9 cellular contexts compared by ENCODE assay signal in the genomic region with DNA sequence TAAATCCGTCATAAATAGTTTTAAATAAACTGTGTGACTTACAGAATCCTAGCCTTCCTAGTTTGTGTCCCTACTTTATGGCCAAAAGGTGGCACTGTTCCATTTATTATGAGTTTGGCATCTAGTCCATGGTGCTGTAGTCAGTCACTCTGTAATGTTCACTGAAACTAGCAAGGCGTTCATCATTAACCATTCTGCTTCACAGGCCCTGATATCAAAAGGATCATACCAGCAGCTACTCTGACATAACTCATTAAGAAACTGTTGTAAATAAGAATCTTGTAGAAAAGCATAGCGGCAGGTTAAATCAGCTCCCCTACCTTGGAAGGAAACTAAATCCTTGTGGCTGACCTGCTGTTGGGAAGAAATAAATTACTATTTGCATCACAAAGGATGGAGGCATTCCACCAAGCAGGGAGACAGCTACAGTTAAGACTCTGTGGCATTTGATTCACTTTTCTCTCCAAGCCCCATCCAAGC.
A peak's percentile ranks its signal among the peaks of the same experiment; 100 is the strongest.
DNase-seq lines count a peak whose midpoint lies in the region; TF ChIP-seq lines count a peak whose summit lies in the region.
"Had no signal": no experiment of that assay in that cellular context is flagged by ENCODE, and none has a peak within 500 bp of the region (broad histone marks: within the 10 kb centered on the region; RNA-seq: fewer than 3 reads in every experiment).

No MANE protein-coding gene starts in this region.

- H3K36me3 ChIP-seq in esophagus muscularis mucosa: no peaks in the 10 kb centered on the region

- H3K4me3 ChIP-seq in esophagus muscularis mucosa: no peak overlapping the region

- no peak overlapping the region for H3K4me3 Mint-ChIP-seq in HFFc6
- H3K4me3 Mint-ChIP-seq: naive thymus-derived CD4-positive, alpha-beta T cell had no signal

- H3K4me1 ChIP-seq in esophagus muscularis mucosa: peaks cover 0 to 5% (median 3%) of the 10 kb centered on the region in 4 donors

- in situ Hi-C loops in G401 (cut with HindIII; ENCODE audit: low sequenced_read_pairs): no loop called here

- H3K27ac Mint-ChIP-seq in HFFc6: no peak overlapping the region
- H3K27ac Mint-ChIP-seq: naive thymus-derived CD4-positive, alpha-beta T cell had no signal

- peak; percentile 49; the same call in 1 of the 2 replicates for TF ChIP-seq CTCF in HFFc6 (IDR thresholded peaks at IDR 0.05)
- peak; percentile 25 to 49 (median 48) for TF ChIP-seq CTCF in esophagus muscularis mucosa (IDR thresholded peaks at IDR 0.05)

- TF ChIP-seq EP300 in esophagus muscularis mucosa (IDR thresholded peaks at IDR 0.05): no peak

- H3K27me3 ChIP-seq in esophagus muscularis mucosa: no peaks in the 10 kb centered on the region

- TF ChIP-seq POLR2A in esophagus muscularis mucosa (IDR thresholded peaks at IDR 0.05; ENCODE audit: low read depth): no peak

- DNase-seq in G401 (ENCODE audit: low spot score) (peak; percentile 23), HFFc6 (no peak), NOMO-1 treated with DMSO at 0.1 percent for 48 hours (lab: John Stamatoyannopoulos, UW; ENCODE audit: unreplicated experiment) (peak; percentile 32), esophagus muscularis mucosa (ENCODE audit: extremely low spot score) (no peak), pons (ENCODE audit: low spot score) (peak; percentile 50), NCI-H2227 (lab: John Stamatoyannopoulos, UW; ENCODE audit: unreplicated experiment) (no peak), dedifferentiated amniotic fluid mesenchymal stem cell (ENCODE audit: extremely low spot score) (no peak), 8988T (no peak)

- intact Hi-C loops in esophagus muscularis mucosa (cut with DNase I): loop anchor here (10.0 kb wide), 1 partner anchor 420 kb away; no protein-coding TSS in a partner anchor

- no peaks in the 10 kb centered on the region for H3K36me3 Mint-ChIP-seq in HFFc6 (ENCODE audit: low read depth)
- H3K36me3 Mint-ChIP-seq: naive thymus-derived CD4-positive, alpha-beta T cell had no signal

- H3K27me3 Mint-ChIP-seq in HFFc6 (ENCODE audit: insufficient read depth): no peaks in the 10 kb centered on the region
- H3K27me3 Mint-ChIP-seq: naive thymus-derived CD4-positive, alpha-beta T cell had no signal

- 19% methylated on average over 3 of the region's 3 CpGs for WGBS in esophagus muscularis mucosa

- H3K4me1 Mint-ChIP-seq in HFFc6 (ENCODE audit: low read depth): no peaks in the 10 kb centered on the region
- H3K4me1 Mint-ChIP-seq: naive thymus-derived CD4-positive, alpha-beta T cell had no signal

- H3K27ac ChIP-seq in esophagus muscularis mucosa (replicated peaks in 1 of 4): no peak overlapping the region

- no peaks in the 10 kb centered on the region for H3K9me3 Mint-ChIP-seq in HFFc6

- no peaks in the 10 kb centered on the region for H3K9me3 ChIP-seq in esophagus muscularis mucosa

Comparison
In these comparisons a context has a peak if more than half of its experiments do, and no peak if none do; other contexts are left out.
1. DNase-seq: peak in G401 (single experiment), NOMO-1 treated with DMSO at 0.1 percent for 48 hours (single experiment) and pons (single experiment); none in HFFc6 (single experiment), esophagus muscularis mucosa (single experiment), NCI-H2227 (single experiment), dedifferentiated amniotic fluid mesenchymal stem cell (single experiment) and 8988T (single experiment).